ENCODE assay signal across 16 cellular contexts in genomic region chr9:137293482-137294090, GRCh38. TPM values are rescaled to one million over a fixed set of nuclear protein-coding genes. Genes with fewer than 3 reads are reported as not detected.
DNase-seq lines count a peak whose midpoint lies in the region; TF ChIP-seq lines count a peak whose summit lies in the region.
"Had no signal": no experiment of that assay in that cellular context is flagged by ENCODE, and none has a peak within 500 bp of the region (broad histone marks: within the 10 kb centered on the region; RNA-seq: fewer than 3 reads in every experiment).

No MANE protein-coding gene starts in this region.

- DNase-seq in endodermal cell (peak; percentile 39), nephron progenitor cell (no peak), cerebellar nuclear complex (lab: John Stamatoyannopoulos, UW) (no peak), KBM-7 (no peak)
- DNase-seq in CD8-positive, alpha-beta memory T cell: no peak
- DNase-seq: activated CD8-positive, alpha-beta memory T cell treated with anti-CD3 and anti-CD28 coated beads, Interleukin-2, amount 50 U/mL, for 4 hours; NCI-H1105 treated with DMSO at 0.1 percent for 48 hours; NCI-H446 treated with DMSO at 0.1 percent for 48 hours; stimulated activated CD4-positive, alpha-beta T cell treated with anti-CD3 and anti-CD28 coated beads, Interleukin-4, amount 100 ng/mL, for 24 hours; stimulated activated naive B cell treated with anti-CD40 and anti-IgM and Interleukin-4, amounts not matched to agents 10 μg/mL and 1 μg/mL and 100 μg/mL, for 72 hours had no signal

- no peaks in the 10 kb centered on the region for H3K36me3 Mint-ChIP-seq in endodermal cell (ENCODE audit: low read depth)
- H3K36me3 Mint-ChIP-seq in nephron progenitor cell (ENCODE audit: low read depth): no peaks in the 10 kb centered on the region
- H3K36me3 Mint-ChIP-seq in CD8-positive, alpha-beta memory T cell: no peaks in the 10 kb centered on the region
- H3K36me3 Mint-ChIP-seq: activated naive CD8-positive, alpha-beta T cell treated with anti-CD3 and anti-CD28 coated beads, Interleukin-2, amount 10 ng/mL, durations not matched to agents 7 days and 5 days; stimulated activated naive B cell treated with anti-CD40 and anti-IgM and Interleukin-4, amounts not matched to agents 10 μg/mL and 1 μg/mL and 100 μg/mL, for 72 hours had no signal

- H3K27ac Mint-ChIP-seq in endodermal cell: no peak overlapping the region
- no peak overlapping the region for H3K27ac Mint-ChIP-seq in nephron progenitor cell
- H3K27ac Mint-ChIP-seq in CD8-positive, alpha-beta memory T cell: peak overlapping the region in 1 of 8 donors; percentile 6
- H3K27ac Mint-ChIP-seq: activated naive CD8-positive, alpha-beta T cell treated with anti-CD3 and anti-CD28 coated beads, Interleukin-2, amount 10 ng/mL, durations not matched to agents 7 days and 5 days had no signal

- TF ChIP-seq CTCF in endodermal cell (conservative IDR thresholded peaks at IDR 0.05) (no peak), nephron progenitor cell (IDR thresholded peaks at IDR 0.05) (no peak)

- H3K4me3 Mint-ChIP-seq in endodermal cell (no peak overlapping the region), nephron progenitor cell (peak overlapping the region; percentile 24)
- peak overlapping the region in 1 of 7 donors; percentile 67 for H3K4me3 Mint-ChIP-seq in CD8-positive, alpha-beta memory T cell

- no peak overlapping the region for H3K9ac ChIP-seq in HUES48 (ENCODE audit: low read depth, low read length)
- no peak overlapping the region for H3K9ac ChIP-seq in endodermal cell (ENCODE audit: extremely low read depth, low read length, poor library complexity, severe bottlenecking)

- H3K36me3 ChIP-seq in HUES48 (ENCODE audit: control insufficient read depth, insufficient read depth, low read length) (no peaks in the 10 kb centered on the region), endodermal cell (ENCODE audit: control insufficient read depth, insufficient read depth, low read length) (no peaks in the 10 kb centered on the region)
- H3K36me3 ChIP-seq in CD8-positive, alpha-beta memory T cell (ENCODE audit: insufficient read depth, low read length): no peaks in the 10 kb centered on the region
- H3K36me3 ChIP-seq: right atrium auricular region had no signal

- H3K4me1 Mint-ChIP-seq in endodermal cell (peaks cover 7% of the 10 kb centered on the region), nephron progenitor cell (peaks cover 18% of the 10 kb centered on the region)
- H3K4me1 Mint-ChIP-seq in CD8-positive, alpha-beta memory T cell: peaks cover 0 to 9% (median 5%) of the 10 kb centered on the region in 3 donors

- POLR2A ChIA-PET in CD8-positive, alpha-beta memory T cell (lab: Charles Lee): no interaction called here

- no peaks in the 10 kb centered on the region for H3K9me3 ChIP-seq in HUES48 (ENCODE audit: control insufficient read depth, insufficient read depth, low read length)
- no peaks in the 10 kb centered on the region for H3K9me3 ChIP-seq in endodermal cell (ENCODE audit: control insufficient read depth, low read length)
- no peaks in the 10 kb centered on the region for H3K9me3 ChIP-seq in CD8-positive, alpha-beta memory T cell (ENCODE audit: low read length)

- CTCF ChIA-PET in CD8-positive, alpha-beta memory T cell (lab: Charles Lee): interaction anchor here (0.9 kb wide), 1 partner anchor 13 kb away, joined by 3 read pairs; no protein-coding TSS in a partner anchor

- H3K4me3 ChIP-seq in HUES48 (ENCODE audit: low read depth, low read length) (no peak overlapping the region), endodermal cell (ENCODE audit: low read length) (no peak overlapping the region)
- H3K4me3 ChIP-seq in CD8-positive, alpha-beta memory T cell (ENCODE audit: low read length): no peak overlapping the region
- H3K4me3 ChIP-seq: right atrium auricular region had no signal

- H3K9me3 Mint-ChIP-seq in endodermal cell (peaks cover 5% of the 10 kb centered on the region), nephron progenitor cell (peaks cover 13% of the 10 kb centered on the region)
- H3K9me3 Mint-ChIP-seq in CD8-positive, alpha-beta memory T cell: peaks cover 0 to 5% (median 0%) of the 10 kb centered on the region in 5 donors
- H3K9me3 Mint-ChIP-seq: activated naive CD8-positive, alpha-beta T cell treated with anti-CD3 and anti-CD28 coated beads, Interleukin-2, amount 10 ng/mL, durations not matched to agents 7 days and 5 days; stimulated activated naive B cell treated with anti-CD40 and anti-IgM and Interleukin-4, amounts not matched to agents 10 μg/mL and 1 μg/mL and 100 μg/mL, for 72 hours had no signal

- H3K27me3 Mint-ChIP-seq in endodermal cell (ENCODE audit: insufficient read depth) (peaks cover 47% of the 10 kb centered on the region), nephron progenitor cell (ENCODE audit: low read depth, poor library complexity) (peaks cover 50% of the 10 kb centered on the region)
- peaks cover 27 to 32% of the 10 kb centered on the region in 2 donors for H3K27me3 Mint-ChIP-seq in CD8-positive, alpha-beta memory T cell

- in situ Hi-C loops in KBM-7 (cut with MboI; ENCODE audit: low pct_unique_long_range_greater_than_20kb, low sequenced_read_pairs): loop anchor here (10.0 kb wide), 1 partner anchor 111 kb away; no protein-coding TSS in a partner anchor

- WGBS in endodermal cell (ENCODE audit: insufficient coverage in 1 of 2, insufficient read length in 1 of 2), 2 experiments: 90 to 94% methylated on average over 24 to 29 of the region's 29 CpGs

- H3K4me1 ChIP-seq in HUES48 (ENCODE audit: control insufficient read depth, insufficient read depth, low read length): peaks cover 19% of the 10 kb centered on the region
- no peaks in the 10 kb centered on the region for H3K4me1 ChIP-seq in endodermal cell (ENCODE audit: control insufficient read depth, insufficient read depth, low read length)
- peaks cover 7% of the 10 kb centered on the region for H3K4me1 ChIP-seq in CD8-positive, alpha-beta memory T cell (ENCODE audit: insufficient read depth, low read length)

- H3K27me3 ChIP-seq in HUES48 (ENCODE audit: control insufficient read depth, insufficient read depth, low read length): peaks cover 33% of the 10 kb centered on the region
- peaks cover 34% of the 10 kb centered on the region for H3K27me3 ChIP-seq in endodermal cell (ENCODE audit: control insufficient read depth, insufficient read depth, low read length, poor library complexity, severe bottlenecking)
- H3K27me3 ChIP-seq in CD8-positive, alpha-beta memory T cell (ENCODE audit: insufficient read depth, low read length, poor library complexity, severe bottlenecking): peaks cover 40% of the 10 kb centered on the region

- H3K27ac ChIP-seq in HUES48 (ENCODE audit: low read depth, low read length) (peak overlapping the region; percentile 18), endodermal cell (ENCODE audit: low read depth, low read length) (no peak overlapping the region)
- H3K27ac ChIP-seq in CD8-positive, alpha-beta memory T cell (ENCODE audit: low read depth, low read length): no peak overlapping the region
- H3K27ac ChIP-seq: right atrium auricular region had no signal

RNA-seq across cellular contexts. Expression of gene NRARP, which starts 8.5 kb away (rescaled TPM):
- total RNA-seq in endodermal cell: 10 to 100 TPM; 12.1 to 12.9 TPM
- polyA plus RNA-seq in endodermal cell (2013, experiment 1 of 2): 59.0 TPM
- 52.6 TPM for polyA plus RNA-seq in endodermal cell (2013, experiment 2 of 2)
- 1 to 10 TPM; 1.9 to 2.3 TPM for total RNA-seq in CD8-positive, alpha-beta memory T cell
- not detected for polyA plus RNA-seq in CD8-positive, alpha-beta memory T cell

RNA-seq across cellular contexts. Expression of gene TOR4A, which starts 16.1 kb away (rescaled TPM):
- total RNA-seq in endodermal cell: 10 to 100 TPM; 14.2 to 18.9 TPM
- 4.6 TPM for polyA plus RNA-seq in endodermal cell (2013, experiment 1 of 2)
- 5.1 TPM for polyA plus RNA-seq in endodermal cell (2013, experiment 2 of 2)
- total RNA-seq in CD8-positive, alpha-beta memory T cell: 1 to 10 TPM; 3.3 to 3.9 TPM
- polyA plus RNA-seq in CD8-positive, alpha-beta memory T cell: 1.8 TPM

RNA-seq across cellular contexts. Expression of gene NELFB, which starts 38.5 kb away (rescaled TPM):
- 10 to 100 TPM; 73.3 to 86.6 TPM for total RNA-seq in endodermal cell
- polyA plus RNA-seq in endodermal cell (2013, experiment 1 of 2): 56.8 TPM
- 55.1 TPM for polyA plus RNA-seq in endodermal cell (2013, experiment 2 of 2)
- total RNA-seq in CD8-positive, alpha-beta memory T cell: 10 to 100 TPM; 67.5 to 72.0 TPM
- 34.8 TPM for polyA plus RNA-seq in CD8-positive, alpha-beta memory T cell

RNA-seq across cellular contexts. Expression of gene STPG3, which starts 42.5 kb away (rescaled TPM):
- total RNA-seq in endodermal cell: not detected
- not detected for polyA plus RNA-seq in endodermal cell (2013, experiment 1 of 2)
- polyA plus RNA-seq in endodermal cell (2013, experiment 2 of 2): not detected
- under 1 TPM; 0.27 to 0.28 TPM for total RNA-seq in CD8-positive, alpha-beta memory T cell
- not detected for polyA plus RNA-seq in CD8-positive, alpha-beta memory T cell
- total RNA-seq: activated naive CD8-positive, alpha-beta T cell treated with anti-CD3 and anti-CD28 coated beads, Interleukin-2, amount 10 ng/mL, durations not matched to agents 7 days and 5 days; Daoy; myocyte; right atrium auricular region had no signal
- polyA plus RNA-seq: BJ had no signal

RNA-seq across cellular contexts. Expression of gene TUBB4B, which starts 52.5 kb away (rescaled TPM):
- total RNA-seq in endodermal cell: 100 to 1,000 TPM; 328 to 415 TPM
- 395 TPM for polyA plus RNA-seq in endodermal cell (2013, experiment 1 of 2)
- polyA plus RNA-seq in endodermal cell (2013, experiment 2 of 2): 425 TPM
- 100 to 1,000 TPM; 322 to 331 TPM for total RNA-seq in CD8-positive, alpha-beta memory T cell
- 64.6 TPM for polyA plus RNA-seq in CD8-positive, alpha-beta memory T cell
